34 cellular contexts compared by ENCODE assay signal in genomic region chr10:16768702-16769101, GRCh38. TPM values are rescaled to one million over a fixed set of nuclear protein-coding genes. Genes with fewer than 3 reads are reported as not detected.
A peak's percentile ranks its signal among the peaks of the same experiment; 100 is the strongest.
DNase-seq lines count a peak whose midpoint lies in the region; ATAC-seq and TF ChIP-seq lines count a peak whose summit lies in the region.
"Had no signal": no experiment of that assay in that cellular context is flagged by ENCODE, and none has a peak within 500 bp of the region (broad histone marks: within the 10 kb centered on the region; RNA-seq: fewer than 3 reads in every experiment).

No MANE protein-coding gene starts in this region.

- H3K27ac ChIP-seq in coronary artery (no peak overlapping the region), adrenal gland (no peak overlapping the region), ovary (no peak overlapping the region)
- H3K27ac ChIP-seq: 22Rv1; A549; BLaER1; BLaER1 treated with 17β-estradiol and CSF1 and Interleukin-3, amounts not matched to agents 10 nM and 100 nM; C4-2B had no signal

- no peaks in the 10 kb centered on the region for H3K36me3 ChIP-seq in adrenal gland (replicated peaks in 1 of 2)
- no peaks in the 10 kb centered on the region for H3K36me3 ChIP-seq in ovary
- H3K36me3 ChIP-seq: BE2C had no signal

- no peaks in the 10 kb centered on the region for H3K27me3 Mint-ChIP-seq in activated CD8-positive, alpha-beta T cell treated with anti-CD3 and anti-CD28 coated beads for 36 hours
- H3K27me3 Mint-ChIP-seq in activated CD8-positive, alpha-beta T cell treated with anti-CD3 and anti-CD28 coated beads, Interleukin-2, amount 10 ng/mL, durations not matched to agents 7 days and 5 days (ENCODE audit: low read depth) = no peaks in the 10 kb centered on the region
- no peaks in the 10 kb centered on the region for H3K27me3 Mint-ChIP-seq in nephron progenitor cell (ENCODE audit: low read depth, poor library complexity)
- H3K27me3 Mint-ChIP-seq: B cell; CD4-positive, alpha-beta memory T cell; CD4-positive, alpha-beta T cell; CD4-positive, CD25-positive, alpha-beta regulatory T cell; CD8-positive, alpha-beta memory T cell had no signal

- no peak for DNase-seq in activated CD8-positive, alpha-beta T cell treated with anti-CD3 and anti-CD28 coated beads for 36 hours
- DNase-seq in activated CD8-positive, alpha-beta T cell treated with anti-CD3 and anti-CD28 coated beads, Interleukin-2, amount 10 ng/mL, durations not matched to agents 7 days and 5 days = no peak
- peak; percentile 36 for DNase-seq in coronary artery (ENCODE audit: low spot score)
- no peak for DNase-seq in left lobe of liver (ENCODE audit: low spot score)
- no peak for DNase-seq in nephron progenitor cell
- no peak for DNase-seq in adrenal gland
- DNase-seq in ovary = no peak
- DNase-seq: 8988T; ACHN; AML-193; BE2C; Caco-2; Calu3; CD4-positive, alpha-beta memory T cell; CD4-positive, alpha-beta T cell; CD4-positive, CD25-positive, alpha-beta regulatory T cell; CD8-positive, alpha-beta memory T cell; CD8-positive, alpha-beta T cell; COR-L47; DMS 273 treated with DMSO at 0.1 percent for 48 hours; DMS153; DMS53; DMS79; DMS79 treated with DMSO at 0.1 percent for 48 hours; DND-41; EL had no signal

- no peak for ATAC-seq in activated CD8-positive, alpha-beta T cell treated with anti-CD3 and anti-CD28 coated beads for 36 hours
- no peak for ATAC-seq in activated CD8-positive, alpha-beta T cell treated with anti-CD3 and anti-CD28 coated beads, Interleukin-2, amount 10 ng/mL, durations not matched to agents 7 days and 5 days
- ATAC-seq in left lobe of liver = peak; percentile 31
- ATAC-seq in GM18511 (IDR thresholded peaks at IDR 0.05; ENCODE audit: unreplicated experiment) = no peak
- ATAC-seq: A549; CD8-positive, alpha-beta T cell had no signal

- H3K36me3 Mint-ChIP-seq in activated CD8-positive, alpha-beta T cell treated with anti-CD3 and anti-CD28 coated beads for 36 hours (ENCODE audit: low read depth) = no peaks in the 10 kb centered on the region
- H3K36me3 Mint-ChIP-seq in activated CD8-positive, alpha-beta T cell treated with anti-CD3 and anti-CD28 coated beads, Interleukin-2, amount 10 ng/mL, durations not matched to agents 7 days and 5 days (ENCODE audit: low read depth) = no peaks in the 10 kb centered on the region
- H3K36me3 Mint-ChIP-seq in nephron progenitor cell (ENCODE audit: low read depth) = peaks cover 7% of the 10 kb centered on the region

- intact Hi-C loops in activated CD8-positive, alpha-beta T cell treated with anti-CD3 and anti-CD28 coated beads for 36 hours (cut with micrococcal nuclease) = no loop called here
- intact Hi-C loops in adrenal gland (cut with DNase I) (no loop called here), ovary (cut with DNase I) (no loop called here)

- no peak for TF ChIP-seq EP300 in ovary (IDR thresholded peaks at IDR 0.05)

- CTCF ChIA-PET in activated CD8-positive, alpha-beta T cell treated with anti-CD3 and anti-CD28 coated beads for 36 hours (lab: Charles Lee) = interaction anchor here (1.7 kb wide), 1 partner anchor 9 kb away, joined by 5 read pairs; no protein-coding TSS in a partner anchor
- CTCF ChIA-PET in activated CD8-positive, alpha-beta T cell treated with anti-CD3 and anti-CD28 coated beads, Interleukin-2, amount 10 ng/mL, durations not matched to agents 7 days and 5 days (lab: Charles Lee) = no interaction called here

- POLR2A ChIA-PET in activated CD8-positive, alpha-beta T cell treated with anti-CD3 and anti-CD28 coated beads for 36 hours (lab: Charles Lee) = no interaction called here
- POLR2A ChIA-PET in activated CD8-positive, alpha-beta T cell treated with anti-CD3 and anti-CD28 coated beads, Interleukin-2, amount 10 ng/mL, durations not matched to agents 7 days and 5 days (lab: Charles Lee) = no interaction called here

- no peak for TF ChIP-seq CTCF in activated CD8-positive, alpha-beta T cell treated with anti-CD3 and anti-CD28 coated beads for 36 hours (IDR thresholded peaks at IDR 0.05)
- TF ChIP-seq CTCF in coronary artery (IDR thresholded peaks at IDR 0.05) (no peak), nephron progenitor cell (IDR thresholded peaks at IDR 0.05) (no peak), adrenal gland (IDR thresholded peaks at IDR 0.05) (no peak), ovary (IDR thresholded peaks at IDR 0.05) (no peak)

- TF ChIP-seq POLR2A in adrenal gland (IDR thresholded peaks at IDR 0.05) (no peak), ovary (IDR thresholded peaks at IDR 0.05) (no peak)

- H3K9me3 Mint-ChIP-seq in activated CD8-positive, alpha-beta T cell treated with anti-CD3 and anti-CD28 coated beads for 36 hours = no peaks in the 10 kb centered on the region
- no peaks in the 10 kb centered on the region for H3K9me3 Mint-ChIP-seq in activated CD8-positive, alpha-beta T cell treated with anti-CD3 and anti-CD28 coated beads, Interleukin-2, amount 10 ng/mL, durations not matched to agents 7 days and 5 days (ENCODE audit: insufficient read depth)
- no peaks in the 10 kb centered on the region for H3K9me3 Mint-ChIP-seq in nephron progenitor cell
- H3K9me3 Mint-ChIP-seq: CD14-positive monocyte; CD4-positive, alpha-beta memory T cell; CD4-positive, alpha-beta T cell; CD4-positive, CD25-positive, alpha-beta regulatory T cell; CD8-positive, alpha-beta memory T cell; CD8-positive, alpha-beta T cell had no signal

- no peaks in the 10 kb centered on the region for H3K27me3 ChIP-seq in adrenal gland
- H3K27me3 ChIP-seq in ovary = no peaks in the 10 kb centered on the region
- H3K27me3 ChIP-seq: BE2C; BLaER1; BLaER1 treated with 17β-estradiol and CSF1 and Interleukin-3, amounts not matched to agents 10 nM and 100 nM had no signal

- H3K9me3 ChIP-seq in adrenal gland (replicated peaks in 1 of 3) (no peaks in the 10 kb centered on the region), ovary (no peaks in the 10 kb centered on the region)
- H3K9me3 ChIP-seq: A549; BE2C; BLaER1; BLaER1 treated with 17β-estradiol and CSF1 and Interleukin-3, amounts not matched to agents 10 nM and 100 nM; Caco-2 had no signal

- H3K4me1 Mint-ChIP-seq in activated CD8-positive, alpha-beta T cell treated with anti-CD3 and anti-CD28 coated beads for 36 hours (ENCODE audit: low read depth) = peaks cover 26% of the 10 kb centered on the region
- H3K4me1 Mint-ChIP-seq in activated CD8-positive, alpha-beta T cell treated with anti-CD3 and anti-CD28 coated beads, Interleukin-2, amount 10 ng/mL, durations not matched to agents 7 days and 5 days (ENCODE audit: low read depth) = peaks cover 2% of the 10 kb centered on the region
- peaks cover 32% of the 10 kb centered on the region for H3K4me1 Mint-ChIP-seq in nephron progenitor cell

- H3K4me3 Mint-ChIP-seq in activated CD8-positive, alpha-beta T cell treated with anti-CD3 and anti-CD28 coated beads for 36 hours = no peak overlapping the region
- no peak overlapping the region for H3K4me3 Mint-ChIP-seq in activated CD8-positive, alpha-beta T cell treated with anti-CD3 and anti-CD28 coated beads, Interleukin-2, amount 10 ng/mL, durations not matched to agents 7 days and 5 days
- no peak overlapping the region for H3K4me3 Mint-ChIP-seq in nephron progenitor cell
- H3K4me3 Mint-ChIP-seq: B cell; CD14-positive monocyte; CD4-positive, alpha-beta memory T cell; CD4-positive, alpha-beta T cell; CD4-positive, CD25-positive, alpha-beta regulatory T cell; CD8-positive, alpha-beta memory T cell; CD8-positive, alpha-beta T cell had no signal

- WGBS in adrenal gland, 4 donors = 83 to 98% (median 97%) methylated on average over 2 to 5 of the region's 5 CpGs
- WGBS in ovary, 3 donors = 96 to 97% (median 97%) methylated on average over 5 of the region's 5 CpGs

- H3K4me1 ChIP-seq in adrenal gland (replicated peaks in 1 of 2) (no peaks in the 10 kb centered on the region), ovary (ENCODE audit: insufficient read depth) (peaks cover 2% of the 10 kb centered on the region)
- H3K4me1 ChIP-seq: A549, BE2C had no signal

- H3K4me3 ChIP-seq in coronary artery (no peak overlapping the region), adrenal gland (no peak overlapping the region), ovary (no peak overlapping the region)
- H3K4me3 ChIP-seq: A549; BLaER1; BLaER1 treated with 17β-estradiol and CSF1 and Interleukin-3, amounts not matched to agents 10 nM and 100 nM had no signal

- peak overlapping the region; percentile 27 for H3K27ac Mint-ChIP-seq in activated CD8-positive, alpha-beta T cell treated with anti-CD3 and anti-CD28 coated beads for 36 hours
- H3K27ac Mint-ChIP-seq in activated CD8-positive, alpha-beta T cell treated with anti-CD3 and anti-CD28 coated beads, Interleukin-2, amount 10 ng/mL, durations not matched to agents 7 days and 5 days = no peak overlapping the region
- peak overlapping the region; percentile 31 for H3K27ac Mint-ChIP-seq in nephron progenitor cell
- H3K27ac Mint-ChIP-seq: B cell; CD4-positive, alpha-beta T cell; CD8-positive, alpha-beta T cell had no signal

RNA-seq across cellular contexts. Expression of gene RSU1, which starts 48.5 kb away (rescaled TPM):
- total RNA-seq in activated CD8-positive, alpha-beta T cell treated with anti-CD3 and anti-CD28 coated beads for 36 hours = 10 to 100 TPM; 42.4 to 47.5 TPM
- 10 to 100 TPM; 71.9 to 74.1 TPM for total RNA-seq in activated CD8-positive, alpha-beta T cell treated with anti-CD3 and anti-CD28 coated beads, Interleukin-2, amount 10 ng/mL, durations not matched to agents 7 days and 5 days
- total RNA-seq in left lobe of liver = 22.6 TPM
- total RNA-seq in adrenal gland = 10 to 100 TPM; 23.8 to 51.6 (median 43.4) TPM
- 10 to 100 TPM; 15.6 to 96.8 (median 24.5) TPM for polyA plus RNA-seq in adrenal gland
- total RNA-seq in ovary = 100 to 1,000 TPM in 1 of 7 donors, 10 to 100 TPM in 6; 30.1 to 103 (median 70.3) TPM
- polyA plus RNA-seq in ovary = 100 to 1,000 TPM in 1 of 2 donors, 10 to 100 TPM in 1; 47.0 to 184 TPM
